In the genomic region with DNA sequence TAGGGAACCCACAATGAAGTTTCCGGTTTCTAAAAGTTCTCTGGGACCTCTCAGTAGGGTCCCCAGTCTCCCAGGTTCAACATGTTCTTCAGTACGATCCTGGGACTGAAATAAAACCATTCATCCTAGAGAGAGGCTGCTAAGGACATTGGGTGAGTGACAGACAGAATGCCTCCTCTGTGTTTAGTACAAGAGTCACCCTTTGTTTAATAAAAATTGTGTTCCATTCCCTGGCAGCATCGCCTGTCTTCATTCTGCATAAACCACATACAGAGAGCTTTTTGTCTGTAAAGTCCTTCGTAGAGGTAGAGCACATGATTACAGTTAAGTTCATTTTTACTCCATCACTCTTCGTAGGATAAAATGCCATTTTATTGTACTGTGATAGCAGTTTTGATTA, we compare ENCODE assay signal across 17 cellular contexts.
DNase-seq lines count a peak whose midpoint lies in the region; TF ChIP-seq lines count a peak whose summit lies in the region.
"Had no signal": no experiment of that assay in that cellular context is flagged by ENCODE, and none has a peak within 500 bp of the region (broad histone marks: within the 10 kb centered on the region; RNA-seq: fewer than 3 reads in every experiment).

No MANE protein-coding gene starts in this region.

- POLR2A ChIA-PET in RWPE1 (lab: Yijun Ruan, JAX; ENCODE audit: low non-redundant PET) = no interaction called here

- TF ChIP-seq CTCF in RWPE1 (conservative IDR thresholded peaks at IDR 0.05; ENCODE audit: low read depth) = no peak

- H3K27ac ChIP-seq in RWPE1 = no peak overlapping the region
- H3K27ac ChIP-seq: BLaER1 had no signal

- in situ Hi-C loops in SK-MEL-5 (cut with HindIII; ENCODE audit: low pct_unique_long_range_greater_than_20kb, low sequenced_read_pairs) = no loop called here

- peak in 8 of 14 donors; percentile 3 to 47 (median 30) for DNase-seq in C1 segment of cervical spinal cord (lab: John Stamatoyannopoulos, UW)
- peak; percentile 94 for DNase-seq in SK-MEL-5 (ENCODE audit: low read depth, low spot score)
- peak in 26 of 42 donors; percentile 11 to 79 (median 42) for DNase-seq in head of caudate nucleus
- DNase-seq in putamen (ENCODE audit: low spot score) = peak; percentile 84
- no peak for DNase-seq in GM19240 (ENCODE audit: insufficient read length, low spot score)
- no peak for DNase-seq in stimulated activated CD4-positive, alpha-beta T cell treated with anti-CD3 and anti-CD28 coated beads, Interleukin-2, amount 100 ng/mL, for 48 hours
- DNase-seq in RWPE1 (ENCODE audit: low spot score) = no peak
- no peak for DNase-seq in SW 1271 (lab: John Stamatoyannopoulos, UW)
- DNase-seq: DND-41, IMR-90, Karpas-422, MG63, NCI-H1105, NCI-H1694, NCI-H2171, Right ventricle myocardium superior had no signal

- CTCF ChIA-PET in RWPE1 (lab: Yijun Ruan, JAX) = interaction anchor here (0.6 to 1.8 kb wide), 2 partner anchors 9 to 17 kb away, joined by 7 to 8 read pairs; no protein-coding TSS in a partner anchor

- intact Hi-C loops in head of caudate nucleus (cut with DNase I) = no loop called here

Comparison
In these comparisons a context has a peak if more than half of its experiments do, and no peak if none do; other contexts are left out.
1. DNase-seq: peak in C1 segment of cervical spinal cord (8 of 14), SK-MEL-5 (single experiment), head of caudate nucleus (26 of 42) and putamen (single experiment); none in GM19240 (single experiment), stimulated activated CD4-positive, alpha-beta T cell treated with anti-CD3 and anti-CD28 coated beads, Interleukin-2, amount 100 ng/mL, for 48 hours (0 of 2), RWPE1 (single experiment) and SW 1271 (0 of 2).